11 cellular contexts compared by ENCODE assay signal in the genomic region with DNA sequence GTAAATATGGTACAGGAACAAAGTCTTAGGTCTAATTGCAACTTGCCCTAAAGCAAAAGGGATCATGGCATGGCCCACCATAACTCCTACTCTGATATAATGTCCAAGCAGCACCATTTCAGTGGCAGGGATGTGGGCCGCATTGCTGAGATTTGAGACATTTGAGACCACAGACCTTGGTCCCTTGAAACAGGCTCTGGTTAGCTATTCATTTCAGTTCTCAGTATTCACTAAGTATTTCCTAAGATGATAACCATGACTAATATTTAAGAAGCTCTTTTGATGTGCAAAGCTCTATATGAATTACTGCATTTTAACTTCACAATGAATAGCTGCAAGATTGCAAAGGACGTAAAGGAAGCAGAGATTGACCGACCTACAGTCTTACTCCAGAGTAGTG.
"Had no signal": no experiment of that assay in that cellular context is flagged by ENCODE, and none has a peak within 500 bp of the region (broad histone marks: within the 10 kb centered on the region; RNA-seq: fewer than 3 reads in every experiment).

No MANE protein-coding gene starts in this region.

- H3K9me3 ChIP-seq: HAP-1 had no signal

- H3K4me3 ChIP-seq: GM23248, GM23338, HAP-1 had no signal

- FAIRE-seq: H1, H54 had no signal

- H3K4me1 ChIP-seq: HAP-1 had no signal

- H3K4me2 ChIP-seq: GM23338 had no signal

- H3K27ac ChIP-seq: GM23248 had no signal

- H3K9ac ChIP-seq: GM23248 had no signal

- ATAC-seq: GM23338, HCT116 had no signal

- H2AFZ ChIP-seq: GM23248, GM23338 had no signal

- H3K36me3 ChIP-seq: HAP-1 had no signal

- DNase-seq: GM23248, GOT3, H7, H9, HCEC 1CT, HFFc6 had no signal
